ENCODE assay signal across 10 cellular contexts in the genomic region with DNA sequence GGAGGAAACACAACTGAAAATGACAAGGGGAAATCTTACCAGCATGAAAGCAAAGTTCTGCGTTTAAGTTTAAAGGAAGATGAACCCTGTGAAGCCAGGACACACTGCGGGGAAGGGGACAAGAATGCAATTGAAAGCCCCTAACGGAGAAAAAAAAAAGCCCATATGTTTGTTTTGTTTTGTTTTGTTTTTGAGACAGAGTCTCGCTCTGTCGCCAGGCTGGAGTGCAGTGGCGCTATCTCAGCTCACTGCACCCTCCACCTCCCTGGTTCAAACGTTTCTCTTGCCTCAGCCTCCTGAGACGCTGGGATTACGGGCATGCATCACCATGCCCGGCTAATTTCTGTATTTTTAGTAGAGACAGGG. TPM values are rescaled to one million over a fixed set of nuclear protein-coding genes. Genes with fewer than 3 reads are reported as not detected.
DNase-seq lines count a peak whose midpoint lies in the region; FAIRE-seq and TF ChIP-seq lines count a peak whose summit lies in the region.
"Had no signal": no experiment of that assay in that cellular context is flagged by ENCODE, and none has a peak within 500 bp of the region (broad histone marks: within the 10 kb centered on the region; RNA-seq: fewer than 3 reads in every experiment).

No MANE protein-coding gene starts in this region.

- H3K4me1 Mint-ChIP-seq in activated naive CD4-positive, alpha-beta T cell treated with anti-CD3 and anti-CD28 coated beads for 36 hours (ENCODE audit: low read depth): peaks cover 62% of the 10 kb centered on the region
- H3K4me1 Mint-ChIP-seq in T-helper 1 cell treated with Interleukin-12 subunit alpha and Interleukin-12 subunit beta and Interleukin-4 antibody, amounts not matched to agents 30 μg/mL and 1 μg/mL, for 36 hours (ENCODE audit: low read depth): peaks cover 36% of the 10 kb centered on the region

- FAIRE-seq in frontal cortex (lab: Jason Lieb, UNC): no peak
- FAIRE-seq: islet of Langerhans had no signal

- no peaks in the 10 kb centered on the region for H3K9me3 Mint-ChIP-seq in activated naive CD4-positive, alpha-beta T cell treated with anti-CD3 and anti-CD28 coated beads for 36 hours
- no peaks in the 10 kb centered on the region for H3K9me3 Mint-ChIP-seq in T-helper 1 cell treated with Interleukin-12 subunit alpha and Interleukin-12 subunit beta and Interleukin-4 antibody, amounts not matched to agents 30 μg/mL and 1 μg/mL, for 36 hours

- TF ChIP-seq CTCF in esophagus squamous epithelium (IDR thresholded peaks at IDR 0.05): no peak
- no peak for TF ChIP-seq CTCF in stomach (IDR thresholded peaks at IDR 0.05)

- TF ChIP-seq POLR2A in esophagus squamous epithelium (IDR thresholded peaks at IDR 0.05): no peak
- no peak for TF ChIP-seq POLR2A in stomach (IDR thresholded peaks at IDR 0.05)

- H3K36me3 Mint-ChIP-seq in activated naive CD4-positive, alpha-beta T cell treated with anti-CD3 and anti-CD28 coated beads for 36 hours (ENCODE audit: low read depth): peaks cover 12% of the 10 kb centered on the region
- H3K36me3 Mint-ChIP-seq in T-helper 1 cell treated with Interleukin-12 subunit alpha and Interleukin-12 subunit beta and Interleukin-4 antibody, amounts not matched to agents 30 μg/mL and 1 μg/mL, for 36 hours (ENCODE audit: low read depth): peaks cover 36% of the 10 kb centered on the region

- peaks cover 0 to 7% (median 0%) of the 10 kb centered on the region in 4 donors for H3K27me3 ChIP-seq in esophagus squamous epithelium
- no peaks in the 10 kb centered on the region for H3K27me3 ChIP-seq in stomach

- H3K27ac ChIP-seq in esophagus squamous epithelium (peak overlapping the region; percentile 27 to 92 (median 85)), stomach (peak overlapping the region in 4 of 5 donors; percentile 92 to 98 (median 94))

- intact Hi-C loops in activated naive CD4-positive, alpha-beta T cell treated with anti-CD3 and anti-CD28 coated beads for 36 hours (cut with micrococcal nuclease): loop anchor here (5.0 kb wide), 2 partner anchors 177 to 582 kb away; no protein-coding TSS in a partner anchor
- intact Hi-C loops in esophagus squamous epithelium (cut with DNase I) (loop anchor here (5.0 kb wide), 1 partner anchor 78 kb away; no protein-coding TSS in a partner anchor), stomach (cut with DNase I; ENCODE audit: low total_unique reads) (no loop called here)

- H3K4me3 ChIP-seq in esophagus squamous epithelium: peak overlapping the region in 3 of 4 donors; percentile 59 to 87 (median 84)
- H3K4me3 ChIP-seq in stomach: peak overlapping the region in 3 of 4 donors; percentile 7 to 96 (median 95)

- H3K4me3 Mint-ChIP-seq in activated naive CD4-positive, alpha-beta T cell treated with anti-CD3 and anti-CD28 coated beads for 36 hours: peak overlapping the region; percentile 91
- H3K4me3 Mint-ChIP-seq in T-helper 1 cell treated with Interleukin-12 subunit alpha and Interleukin-12 subunit beta and Interleukin-4 antibody, amounts not matched to agents 30 μg/mL and 1 μg/mL, for 36 hours: peak overlapping the region; percentile 97

- H3K27ac Mint-ChIP-seq in activated naive CD4-positive, alpha-beta T cell treated with anti-CD3 and anti-CD28 coated beads for 36 hours: peak overlapping the region; percentile 92
- peak overlapping the region; percentile 95 for H3K27ac Mint-ChIP-seq in T-helper 1 cell treated with Interleukin-12 subunit alpha and Interleukin-12 subunit beta and Interleukin-4 antibody, amounts not matched to agents 30 μg/mL and 1 μg/mL, for 36 hours

- 64 to 66% methylated on average over 10 of the region's 10 CpGs for WGBS in esophagus squamous epithelium, 2 donors
- WGBS in stomach, 5 donors: 68 to 80% (median 76%) methylated on average over 10 of the region's 10 CpGs

- H3K4me1 ChIP-seq in esophagus squamous epithelium (peaks cover 22 to 62% (median 23%) of the 10 kb centered on the region in 3 donors), stomach (peaks cover 8 to 77% (median 40%) of the 10 kb centered on the region in 4 donors)

- H3K27me3 Mint-ChIP-seq in activated naive CD4-positive, alpha-beta T cell treated with anti-CD3 and anti-CD28 coated beads for 36 hours (ENCODE audit: low read depth): no peaks in the 10 kb centered on the region
- peaks cover 5% of the 10 kb centered on the region for H3K27me3 Mint-ChIP-seq in T-helper 1 cell treated with Interleukin-12 subunit alpha and Interleukin-12 subunit beta and Interleukin-4 antibody, amounts not matched to agents 30 μg/mL and 1 μg/mL, for 36 hours (ENCODE audit: low read depth)

- H3K36me3 ChIP-seq in esophagus squamous epithelium: no peaks in the 10 kb centered on the region
- H3K36me3 ChIP-seq in stomach: peaks cover 0 to 6% (median 0%) of the 10 kb centered on the region in 4 donors

- H3K9me3 ChIP-seq in esophagus squamous epithelium (no peaks in the 10 kb centered on the region), stomach (no peaks in the 10 kb centered on the region)

- TF ChIP-seq EP300 in stomach (IDR thresholded peaks at IDR 0.05): no peak

- peak; percentile 41 for DNase-seq in activated naive CD4-positive, alpha-beta T cell treated with anti-CD3 and anti-CD28 coated beads for 36 hours
- DNase-seq in activated naive CD4-positive, alpha-beta T cell (lab: John Stamatoyannopoulos, UW): no peak
- DNase-seq in esophagus squamous epithelium (lab: John Stamatoyannopoulos, UW) (no peak), stomach (no peak), NCI-H146 treated with DMSO at 0.1 percent for 48 hours (lab: John Stamatoyannopoulos, UW; ENCODE audit: unreplicated experiment) (no peak), MV-4-11 (lab: John Stamatoyannopoulos, UW) (no peak), frontal cortex (ENCODE audit: low spot score in 2 of 2) (no peak)

- CTCF ChIA-PET in activated naive CD4-positive, alpha-beta T cell treated with anti-CD3 and anti-CD28 coated beads for 36 hours (lab: Charles Lee): interaction anchor here (0.6 to 9.1 kb wide), 7 partner anchors 11 to 332 kb away, joined by 3 to 159 read pairs (median 4); no protein-coding TSS in a partner anchor

RNA-seq across cellular contexts. Expression of a gene that starts 2.9 kb away (rescaled TPM):
- total RNA-seq in activated naive CD4-positive, alpha-beta T cell treated with anti-CD3 and anti-CD28 coated beads for 36 hours: 10 to 100 TPM; 44.7 to 55.1 TPM
- total RNA-seq in esophagus squamous epithelium (10 to 100 TPM in 1 of 4 donors, 1 to 10 TPM in 3; 5.4 to 15.6 (median 8.9) TPM), stomach (10 to 100 TPM in 4 of 5 donors, 1 to 10 TPM in 1; 7.1 to 86.6 (median 29.8) TPM), frontal cortex (4.5 TPM)
- polyA plus RNA-seq in stomach: 1 to 10 TPM; 6.6 to 8.2 (median 6.9) TPM

RNA-seq across cellular contexts. Expression of a gene that starts 8.9 kb away (rescaled TPM):
- total RNA-seq in activated naive CD4-positive, alpha-beta T cell treated with anti-CD3 and anti-CD28 coated beads for 36 hours: not detected
- total RNA-seq in esophagus squamous epithelium (not detected), stomach (not detected), frontal cortex (not detected)
- not detected for polyA plus RNA-seq in stomach
- total RNA-seq: HT1080 had no signal
